Comparison of ENCODE assay signal across 23 cellular contexts in genomic region chr2:121212661-121213325, GRCh38.
"Had no signal": no experiment of that assay in that cellular context is flagged by ENCODE, and none has a peak within 500 bp of the region (broad histone marks: within the 10 kb centered on the region; RNA-seq: fewer than 3 reads in every experiment).

No MANE protein-coding gene starts in this region.

- H3K36me3 ChIP-seq: ascending aorta, heart left ventricle, left ventricle myocardium inferior, right atrium auricular region, tibial nerve had no signal

- H3K4me3 ChIP-seq: ascending aorta, heart left ventricle, left ventricle myocardium inferior, right atrium auricular region, smooth muscle cell, suprapubic skin, tibial nerve had no signal

- H3K27ac ChIP-seq: ascending aorta, heart left ventricle, left ventricle myocardium inferior, right atrium auricular region, suprapubic skin, tibial nerve, WERI-Rb-1 had no signal

- H3K9me3 ChIP-seq: ascending aorta, heart left ventricle, left ventricle myocardium inferior, right atrium auricular region, suprapubic skin, tibial nerve had no signal

- H3K27me3 ChIP-seq: ascending aorta, right atrium auricular region, suprapubic skin, tibial nerve had no signal

- DNase-seq: activated CD4-positive, alpha-beta memory T cell treated with anti-CD3 and anti-CD28 coated beads, Interleukin-2, amount 10 ng/mL, durations not matched to agents 7 days and 5 days; activated CD4-positive, alpha-beta T cell treated with anti-CD3 and anti-CD28 coated beads, Interleukin-2, amount 10 ng/mL, durations not matched to agents 7 days and 5 days; activated CD4-positive, CD25-positive, alpha-beta regulatory T cell treated with anti-CD3 and anti-CD28 coated beads, Interleukin-2, amount 50 U/mL, for 72 hours; activated CD8-positive, alpha-beta memory T cell treated with anti-CD3 and anti-CD28 coated beads, Interleukin-2, amount 50 U/mL, for 48 hours; activated gamma-delta T cell; activated naive CD4-positive, alpha-beta T cell treated with anti-CD3 and anti-CD28 coated beads, Interleukin-2, amount 10 ng/mL, durations not matched to agents 7 days and 5 days; activated naive CD8-positive, alpha-beta T cell treated with anti-CD3 and anti-CD28 coated beads, Interleukin-2, amount 10 ng/mL, durations not matched to agents 7 days and 5 days; activated T-cell treated with anti-CD3 and anti-CD28 coated beads, Interleukin-2, amount 50 U/mL, for 24 hours; foreskin fibroblast; hypothalamus; left ventricle myocardium inferior; mammary epithelial cell; naive thymus-derived CD4-positive, alpha-beta T cell; stimulated activated CD4-positive, alpha-beta T cell treated with anti-CD3 and anti-CD28 coated beads, Interleukin-15, amount 100 ng/mL, for 24 hours; stimulated activated CD4-positive, alpha-beta T cell treated with anti-CD3 and anti-CD28 coated beads, Interleukin-2, amount 100 ng/mL, for 24 hours; stimulated activated naive B cell treated with anti-CD40 and anti-IgM and Interleukin-4, amounts not matched to agents 10 μg/mL and 1 μg/mL and 100 μg/mL, for 72 hours; WERI-Rb-1 had no signal

- H3K4me1 ChIP-seq: ascending aorta, heart left ventricle, left ventricle myocardium inferior, right atrium auricular region, suprapubic skin, tibial nerve had no signal
